ENCODE assay signal across 16 cellular contexts in the genomic region with DNA sequence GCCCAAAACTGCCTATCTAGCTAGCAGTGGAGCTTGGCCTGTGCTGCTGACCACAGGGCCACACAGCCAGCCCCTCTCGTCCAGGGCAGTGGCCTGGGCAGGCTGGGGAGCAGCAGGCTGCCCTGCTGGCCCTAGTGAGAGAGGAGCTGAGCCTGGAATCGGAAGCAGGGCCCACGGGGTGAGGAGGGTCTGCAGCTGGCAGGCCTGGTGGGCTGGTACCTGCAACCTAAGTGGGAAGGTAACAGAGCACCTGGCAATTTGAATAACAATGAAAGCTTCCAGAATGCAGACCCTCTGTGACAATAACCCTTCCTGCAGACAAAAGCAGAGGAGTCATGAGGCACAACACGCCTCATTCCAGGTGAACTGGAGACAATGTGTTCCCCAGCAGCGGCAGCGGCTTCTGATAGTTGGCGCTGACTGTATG. TPM values are rescaled to one million over a fixed set of nuclear protein-coding genes. Genes with fewer than 3 reads are reported as not detected.
A peak's percentile ranks its signal among the peaks of the same experiment; 100 is the strongest.
DNase-seq lines count a peak whose midpoint lies in the region; ATAC-seq and TF ChIP-seq lines count a peak whose summit lies in the region.
"Had no signal": no experiment of that assay in that cellular context is flagged by ENCODE, and none has a peak within 500 bp of the region (broad histone marks: within the 10 kb centered on the region; RNA-seq: fewer than 3 reads in every experiment).

No MANE protein-coding gene starts in this region.

- H3K9ac ChIP-seq in endodermal cell (ENCODE audit: extremely low read depth, low read length, poor library complexity, severe bottlenecking) (no peak overlapping the region), neuronal stem cell (ENCODE audit: low read depth, low read length, poor library complexity) (peak overlapping the region; percentile 15)

- H3K27ac Mint-ChIP-seq in endodermal cell: no peak overlapping the region
- H3K27ac Mint-ChIP-seq in CD4-positive, alpha-beta memory T cell: no peak overlapping the region
- H3K27ac Mint-ChIP-seq: CD14-positive monocyte had no signal

- ATAC-seq in Right ventricle myocardium inferior (no peak), right cardiac atrium (no peak)
- ATAC-seq: A549 had no signal

- H2BK120ac ChIP-seq in neuronal stem cell (ENCODE audit: low read depth, low read length): peak overlapping the region; percentile 97

- no peak overlapping the region for H2BK5ac ChIP-seq in neuronal stem cell (ENCODE audit: low read length)

- H4K8ac ChIP-seq in neuronal stem cell (ENCODE audit: low read depth, low read length): peak overlapping the region; percentile 72

- intact Hi-C loops in Right ventricle myocardium inferior (cut with DNase I) (no loop called here), right cardiac atrium (cut with DNase I) (no loop called here), A673 (cut with micrococcal nuclease; ENCODE audit: unreplicated experiment) (no loop called here)
- intact Hi-C loops in CD4-positive, alpha-beta memory T cell (cut with micrococcal nuclease): no loop called here

- no peak overlapping the region for H2AFZ ChIP-seq in neuronal stem cell (ENCODE audit: low read length)

- H3K4me1 ChIP-seq in right cardiac atrium (ENCODE audit: control insufficient read depth, insufficient read depth, low read length) (no peaks in the 10 kb centered on the region), endodermal cell (ENCODE audit: control insufficient read depth, insufficient read depth, low read length) (no peaks in the 10 kb centered on the region), neuronal stem cell (ENCODE audit: control insufficient read depth in 2 of 2, insufficient read depth in 1 of 2, low read depth in 1 of 2, low read length in 2 of 2) (peaks cover 0 to 3% of the 10 kb centered on the region in 2 donors), A673 (ENCODE audit: insufficient read depth, low read length, poor library complexity, severe bottlenecking) (peaks cover 7% of the 10 kb centered on the region)
- H3K4me1 ChIP-seq in CD4-positive, alpha-beta memory T cell (ENCODE audit: insufficient read depth, low read length): no peaks in the 10 kb centered on the region
- H3K4me1 ChIP-seq: A549 had no signal

- no TSS peak for BruUV-seq in A673 (replicated peaks; lab: Mats Ljungman, UMichigan)

- H3K14ac ChIP-seq in neuronal stem cell (ENCODE audit: low read length): no peak overlapping the region

- no peak overlapping the region for H3K4ac ChIP-seq in neuronal stem cell (ENCODE audit: low read length)

- peak overlapping the region; percentile 97 for H2BK12ac ChIP-seq in neuronal stem cell (ENCODE audit: low read length)

- H2AK5ac ChIP-seq in neuronal stem cell (ENCODE audit: low read depth, low read length): peak overlapping the region; percentile 95

- peak overlapping the region; percentile 97 for H3K18ac ChIP-seq in neuronal stem cell (ENCODE audit: low read length)

- no peaks in the 10 kb centered on the region for H3K79me1 ChIP-seq in neuronal stem cell (ENCODE audit: low read depth, low read length)

- POLR2A ChIA-PET in CD4-positive, alpha-beta memory T cell (lab: Charles Lee; ENCODE audit: partially characterized antibody): no interaction called here
- POLR2A ChIA-PET in A673 (lab: Charles Lee; ENCODE audit: low non-redundant PET): no interaction called here

- H3K4me3 Mint-ChIP-seq in endodermal cell: no peak overlapping the region
- no peak overlapping the region for H3K4me3 Mint-ChIP-seq in CD4-positive, alpha-beta memory T cell
- H3K4me3 Mint-ChIP-seq: CD14-positive monocyte had no signal

- WGBS in right cardiac atrium: 69% methylated on average over 7 of the region's 7 CpGs
- WGBS in endodermal cell (ENCODE audit: insufficient coverage in 1 of 2, insufficient read length in 1 of 2), 2 experiments: 77 to 100% methylated on average over 2 to 7 of the region's 7 CpGs
- WGBS in neuronal stem cell (ENCODE audit: extremely low coverage in 2 of 2, insufficient read length in 2 of 2, insufficient replicate concordance in 1 of 2), 2 donors: no CpG with 5 or more reads among the region's 7 CpGs

- H3K27me3 Mint-ChIP-seq in endodermal cell (ENCODE audit: insufficient read depth): peaks cover 8% of the 10 kb centered on the region
- H3K27me3 Mint-ChIP-seq in CD4-positive, alpha-beta memory T cell: peaks cover 4% of the 10 kb centered on the region in 2 donors

- H3K9me3 ChIP-seq in right cardiac atrium (ENCODE audit: control insufficient read depth, low read length): no peaks in the 10 kb centered on the region
- H3K9me3 ChIP-seq in endodermal cell (ENCODE audit: control insufficient read depth, low read length): no peaks in the 10 kb centered on the region
- H3K9me3 ChIP-seq in neuronal stem cell (replicated peaks in 1 of 2; ENCODE audit: control insufficient read depth in 2 of 2, insufficient read depth in 1 of 2, low read depth in 1 of 2, low read length in 2 of 2): peaks cover 0 to 3% of the 10 kb centered on the region in 2 donors
- H3K9me3 ChIP-seq in CD4-positive, alpha-beta memory T cell (ENCODE audit: control insufficient read depth in 1 of 2, low read length in 2 of 2): no peaks in the 10 kb centered on the region
- no peaks in the 10 kb centered on the region for H3K9me3 ChIP-seq in A673 (ENCODE audit: low read depth, low read length, poor library complexity, severe bottlenecking)
- H3K9me3 ChIP-seq: A549 had no signal

- H3K36me3 ChIP-seq in endodermal cell (ENCODE audit: control insufficient read depth, insufficient read depth, low read length): no peaks in the 10 kb centered on the region
- peaks cover 0 to 2% of the 10 kb centered on the region in 2 donors for H3K36me3 ChIP-seq in neuronal stem cell (replicated peaks in 1 of 2; ENCODE audit: control insufficient read depth in 2 of 2, insufficient read depth in 2 of 2, low read length in 2 of 2)
- no peaks in the 10 kb centered on the region for H3K36me3 ChIP-seq in CD4-positive, alpha-beta memory T cell (ENCODE audit: insufficient read depth, low read length)
- no peaks in the 10 kb centered on the region for H3K36me3 ChIP-seq in A673 (ENCODE audit: insufficient read depth, low read length, poor library complexity, severe bottlenecking)

- H4K91ac ChIP-seq in neuronal stem cell (ENCODE audit: low read depth, low read length, poor library complexity): peak overlapping the region; percentile 68

- H3K27me3 ChIP-seq in right cardiac atrium (ENCODE audit: control insufficient read depth, insufficient read depth): no peaks in the 10 kb centered on the region
- no peaks in the 10 kb centered on the region for H3K27me3 ChIP-seq in endodermal cell (ENCODE audit: control insufficient read depth, insufficient read depth, low read length, poor library complexity, severe bottlenecking)
- H3K27me3 ChIP-seq in neuronal stem cell (ENCODE audit: control insufficient read depth in 3 of 3, insufficient read depth in 3 of 3, low read depth in 1 of 3, low read length in 3 of 3): no peaks in the 10 kb centered on the region
- no peaks in the 10 kb centered on the region for H3K27me3 ChIP-seq in CD4-positive, alpha-beta memory T cell (ENCODE audit: insufficient read depth, low read length)
- H3K27me3 ChIP-seq in A673 (replicated peaks; ENCODE audit: insufficient read depth, low read depth, low read length, poor library complexity): no peaks in the 10 kb centered on the region

- H3K4me1 Mint-ChIP-seq in endodermal cell: no peaks in the 10 kb centered on the region
- no peaks in the 10 kb centered on the region for H3K4me1 Mint-ChIP-seq in CD4-positive, alpha-beta memory T cell
- H3K4me1 Mint-ChIP-seq: CD14-positive monocyte had no signal

- peaks cover 4% of the 10 kb centered on the region for H3K9me3 Mint-ChIP-seq in endodermal cell
- peaks cover 0 to 5% (median 0%) of the 10 kb centered on the region in 8 donors for H3K9me3 Mint-ChIP-seq in CD4-positive, alpha-beta memory T cell

- H3K4me3 ChIP-seq in right cardiac atrium (ENCODE audit: low read length) (no peak overlapping the region), endodermal cell (ENCODE audit: low read length) (no peak overlapping the region), neuronal stem cell (ENCODE audit: low read length in 2 of 2) (no peak overlapping the region), A673 (ENCODE audit: low read depth, low read length, poor library complexity, severe bottlenecking) (no peak overlapping the region)
- H3K4me3 ChIP-seq in CD4-positive, alpha-beta memory T cell (ENCODE audit: low read length in 2 of 2): no peak overlapping the region
- H3K4me3 ChIP-seq: A549 had no signal

- H2BK15ac ChIP-seq in neuronal stem cell (ENCODE audit: low read length): peak overlapping the region; percentile 82

- no peak overlapping the region for H3K4me2 ChIP-seq in neuronal stem cell (ENCODE audit: insufficient read depth, low read length, poor library complexity, severe bottlenecking)
- H3K4me2 ChIP-seq: A549 had no signal

- TF ChIP-seq CTCF in endodermal cell (conservative IDR thresholded peaks at IDR 0.05) (no peak), A673 (conservative IDR thresholded peaks at IDR 0.05; ENCODE audit: low read depth, low read length) (no peak)

- no peak overlapping the region for H3K27ac ChIP-seq in right cardiac atrium (ENCODE audit: low read length)
- no peak overlapping the region for H3K27ac ChIP-seq in endodermal cell (ENCODE audit: low read depth, low read length)
- no peak overlapping the region for H3K27ac ChIP-seq in neuronal stem cell (replicated peaks; ENCODE audit: low read length)
- no peak overlapping the region for H3K27ac ChIP-seq in CD4-positive, alpha-beta memory T cell (ENCODE audit: low read depth, low read length)
- H3K27ac ChIP-seq in A673 (ENCODE audit: low read depth, low read length, poor library complexity, severe bottlenecking): no peak overlapping the region
- H3K27ac ChIP-seq: A549 had no signal

- no peak overlapping the region for H3K23ac ChIP-seq in neuronal stem cell (ENCODE audit: low read depth, low read length, poor library complexity)

- DNase-seq in Right ventricle myocardium inferior (ENCODE audit: missing footprints) (peak; percentile 9), right cardiac atrium (no peak), endodermal cell (peak; percentile 63), neuronal stem cell (ENCODE audit: low spot score) (no peak), EL (no peak), A673 (ENCODE audit: low spot score) (no peak), NCI-H1694 treated with DMSO at 0.1 percent for 48 hours (lab: John Stamatoyannopoulos, UW) (no peak)
- no peak for DNase-seq in CD4-positive, alpha-beta memory T cell
- DNase-seq: Calu3, Karpas-422, NCI-H2081, NCI-H446, SIG-M5 had no signal

- no peaks in the 10 kb centered on the region for H3K36me3 Mint-ChIP-seq in endodermal cell (ENCODE audit: low read depth)
- no peaks in the 10 kb centered on the region for H3K36me3 Mint-ChIP-seq in CD4-positive, alpha-beta memory T cell
- H3K36me3 Mint-ChIP-seq: CD14-positive monocyte had no signal

- CTCF ChIA-PET in CD4-positive, alpha-beta memory T cell (lab: Charles Lee; ENCODE audit: partially characterized antibody): no interaction called here
- CTCF ChIA-PET in A673 (lab: Charles Lee): no interaction called here

RNA-seq across cellular contexts. Expression of gene RFPL3, which starts 31.8 kb away (rescaled TPM):
- total RNA-seq in Right ventricle myocardium inferior (not detected), right cardiac atrium (not detected), endodermal cell (not detected), A673 (2021) (not detected in 2 replicates)
- not detected for polyA plus RNA-seq in right cardiac atrium
- not detected for polyA plus RNA-seq in endodermal cell (2013, experiment 1 of 2)
- polyA plus RNA-seq in endodermal cell (2013, experiment 2 of 2): not detected
- polyA plus RNA-seq in neuronal stem cell (2013, experiment 1 of 2): not detected
- not detected for polyA plus RNA-seq in neuronal stem cell (2013, experiment 2 of 2)
- total RNA-seq in CD4-positive, alpha-beta memory T cell: not detected
- not detected for polyA plus RNA-seq in CD4-positive, alpha-beta memory T cell
- total RNA-seq: Calu3, H4 had no signal
- polyA plus RNA-seq: A549, CD14-positive monocyte had no signal

Comparison
In these comparisons a context has a peak if more than half of its experiments do, and no peak if none do; other contexts are left out.
1. DNase-seq: peak in Right ventricle myocardium inferior (single experiment) and endodermal cell (single experiment); none in right cardiac atrium (0 of 3), neuronal stem cell (single experiment), EL (single experiment), CD4-positive, alpha-beta memory T cell (0 of 5), A673 (single experiment) and NCI-H1694 treated with DMSO at 0.1 percent for 48 hours (single experiment).